26 cellular contexts compared by ENCODE assay signal in genomic region chr3:170711786-170712185, GRCh38.
A peak's percentile ranks its signal among the peaks of the same experiment; 100 is the strongest.
DNase-seq lines count a peak whose midpoint lies in the region; ATAC-seq, FAIRE-seq and TF ChIP-seq lines count a peak whose summit lies in the region.
"Had no signal": no experiment of that assay in that cellular context is flagged by ENCODE, and none has a peak within 500 bp of the region (broad histone marks: within the 10 kb centered on the region; RNA-seq: fewer than 3 reads in every experiment).

No MANE protein-coding gene starts in this region.

- TF ChIP-seq CTCF in brain microvascular endothelial cell (IDR thresholded peaks at IDR 0.05; ENCODE audit: low read depth, low read length, missing control alignments): no peak
- TF ChIP-seq CTCF in keratinocyte (optimal IDR thresholded peaks at IDR 0.05 in 1 of 3, IDR thresholded peaks at IDR 0.05 in 1 of 3, conservative IDR thresholded peaks at IDR 0.05 in 1 of 3; ENCODE audit: extremely low read depth in 1 of 3, insufficient read depth in 2 of 3, low read length in 3 of 3): no peak

- dilution Hi-C loops in keratinocyte (cut with MboI; ENCODE audit: extremely low pct_ligation_motif_present, low sequenced_read_pairs): no loop called here

- H3K9me3 ChIP-seq in GM23248 (ENCODE audit: low read depth) (no peaks in the 10 kb centered on the region), keratinocyte (ENCODE audit: control insufficient read depth, low read depth, low read length) (peaks cover 5% of the 10 kb centered on the region)
- H3K9me3 ChIP-seq: Caco-2 had no signal

- peaks cover 65% of the 10 kb centered on the region for H3F3A ChIP-seq in GM23248 (ENCODE audit: insufficient read depth)

- no peaks in the 10 kb centered on the region for H4K20me1 ChIP-seq in GM23248 (ENCODE audit: insufficient read depth)
- no peaks in the 10 kb centered on the region for H4K20me1 ChIP-seq in keratinocyte (ENCODE audit: control insufficient read depth, extremely low read depth, insufficient read depth, low read length)

- H3K4me2 ChIP-seq in GM23248 (ENCODE audit: unreplicated experiment) (peak overlapping the region; percentile 14), keratinocyte (ENCODE audit: control insufficient read depth, extremely low read depth, insufficient read depth, low read depth, low read length) (peak overlapping the region; percentile 6)
- H3K4me2 ChIP-seq: A549 had no signal

- no peak overlapping the region for H3K27ac Mint-ChIP-seq in activated naive CD8-positive, alpha-beta T cell treated with anti-CD3 and anti-CD28 coated beads for 36 hours
- H3K27ac Mint-ChIP-seq: CD8-positive, alpha-beta T cell had no signal

- H2AFZ ChIP-seq in ACC112 (ENCODE audit: low read length, unreplicated experiment) (no peak overlapping the region), GM23248 (no peak overlapping the region), keratinocyte (ENCODE audit: control insufficient read depth, low read length) (no peak overlapping the region)
- H2AFZ ChIP-seq: PC-9 had no signal

- in situ Hi-C loops in GM23248 (cut with MboI) (no loop called here), brain microvascular endothelial cell (cut with HindIII; ENCODE audit: low pct_ligation_motif_present, low sequenced_read_pairs) (no loop called here)

- peaks cover 27% of the 10 kb centered on the region for H3K79me2 ChIP-seq in ACC112 (ENCODE audit: control insufficient read depth, insufficient read depth, low read length, unreplicated experiment)
- H3K79me2 ChIP-seq in GM23248 (ENCODE audit: insufficient read depth): no peaks in the 10 kb centered on the region
- H3K79me2 ChIP-seq in keratinocyte (ENCODE audit: control insufficient read depth, insufficient read depth, low read length): no peaks in the 10 kb centered on the region

- no peaks in the 10 kb centered on the region for H3K9me2 ChIP-seq in GM23248 (ENCODE audit: insufficient read depth)

- ATAC-seq in GM18498 (IDR thresholded peaks at IDR 0.05; ENCODE audit: unreplicated experiment): no peak
- ATAC-seq in activated T-cell treated with anti-CD3 and anti-CD28 coated beads, Interleukin-2, amount 50 U/mL, for 4 hours: no peak
- ATAC-seq: A549; CD8-positive, alpha-beta T cell had no signal

- H3K27me3 Mint-ChIP-seq in activated T-cell treated with anti-CD3 and anti-CD28 coated beads, Interleukin-2, amount 50 U/mL, for 4 hours (ENCODE audit: low read depth): peaks cover 26% of the 10 kb centered on the region
- H3K27me3 Mint-ChIP-seq in activated naive CD8-positive, alpha-beta T cell treated with anti-CD3 and anti-CD28 coated beads for 36 hours: peaks cover 25% of the 10 kb centered on the region

- DNase-seq in GM23248 (peak; percentile 8), brain microvascular endothelial cell (no peak), keratinocyte (ENCODE audit: low read depth, low spot score) (no peak), head of caudate nucleus (no peak)
- DNase-seq in activated T-cell treated with anti-CD3 and anti-CD28 coated beads, Interleukin-2, amount 50 U/mL, for 4 hours: no peak
- no peak for DNase-seq in activated naive CD8-positive, alpha-beta T cell treated with anti-CD3 and anti-CD28 coated beads for 36 hours
- DNase-seq: Caco-2; CD8-positive, alpha-beta T cell; DMS79 treated with DMSO at 0.1 percent for 48 hours; GOT3; HCEC 1CT; NCI-H1092; NCI-H1436 treated with DMSO at 0.1 percent for 48 hours; NCI-H187 treated with DMSO at 0.1 percent for 48 hours; NCI-H2107; NCI-H524; NCI-H748 treated with DMSO at 0.1 percent for 48 hours; NK-92 treated with Interleukin-12 subunit alpha and Interleukin-12 subunit beta, amount 100 ng/mL, for 24 hours; PC-9; RPMI8226; SHP77 had no signal

- H3K27ac ChIP-seq in ACC112 (ENCODE audit: low read depth, low read length) (peak overlapping the region; percentile 94), GM23248 (no peak overlapping the region), brain microvascular endothelial cell (peak overlapping the region; percentile 86), keratinocyte (ENCODE audit: control insufficient read depth, insufficient read depth, low read length) (peak overlapping the region; percentile 16)
- H3K27ac ChIP-seq: A549, C4-2B, PC-9 had no signal

- H3K36me3 ChIP-seq in ACC112 (ENCODE audit: insufficient read depth, low read length) (peaks cover 44% of the 10 kb centered on the region), GM23248 (ENCODE audit: low read depth) (no peaks in the 10 kb centered on the region), brain microvascular endothelial cell (replicated peaks) (no peaks in the 10 kb centered on the region), keratinocyte (ENCODE audit: control insufficient read depth in 2 of 2, extremely low read depth in 1 of 2, insufficient read depth in 2 of 2, low read length in 2 of 2) (no peaks in the 10 kb centered on the region)

- intact Hi-C loops in head of caudate nucleus (cut with DNase I): no loop called here

- no peak for FAIRE-seq in keratinocyte (lab: Jason Lieb, UNC)
- FAIRE-seq: A549, GM18507 had no signal

- H3K9ac ChIP-seq in GM23248 (no peak overlapping the region), keratinocyte (ENCODE audit: control insufficient read depth, extremely low read depth, insufficient read depth, low read length) (no peak overlapping the region)

- H3K4me1 Mint-ChIP-seq in activated T-cell treated with anti-CD3 and anti-CD28 coated beads, Interleukin-2, amount 50 U/mL, for 4 hours (ENCODE audit: low read depth): no peaks in the 10 kb centered on the region
- no peaks in the 10 kb centered on the region for H3K4me1 Mint-ChIP-seq in activated naive CD8-positive, alpha-beta T cell treated with anti-CD3 and anti-CD28 coated beads for 36 hours

- H3K4me3 ChIP-seq in ACC112 (ENCODE audit: low read depth, low read length) (no peak overlapping the region), GM23248 (no peak overlapping the region), brain microvascular endothelial cell (ENCODE audit: low read depth, low read length) (no peak overlapping the region), keratinocyte (ENCODE audit: control insufficient read depth in 2 of 3, extremely low read depth in 1 of 3, insufficient read depth in 2 of 3, low read depth in 1 of 3, low read length in 3 of 3) (no peak overlapping the region)
- H3K4me3 ChIP-seq: A549, PC-9 had no signal

- H3K27me3 ChIP-seq in ACC112 (ENCODE audit: insufficient read depth, low read length) (no peaks in the 10 kb centered on the region), GM23248 (replicated peaks; ENCODE audit: insufficient read depth) (no peaks in the 10 kb centered on the region), brain microvascular endothelial cell (replicated peaks) (no peaks in the 10 kb centered on the region), keratinocyte (ENCODE audit: control insufficient read depth, extremely low read depth, insufficient read depth, low read length) (no peaks in the 10 kb centered on the region)

- H3K4me3 Mint-ChIP-seq in activated T-cell treated with anti-CD3 and anti-CD28 coated beads, Interleukin-2, amount 50 U/mL, for 4 hours: no peak overlapping the region
- no peak overlapping the region for H3K4me3 Mint-ChIP-seq in activated naive CD8-positive, alpha-beta T cell treated with anti-CD3 and anti-CD28 coated beads for 36 hours
- H3K4me3 Mint-ChIP-seq: CD8-positive, alpha-beta T cell had no signal

- H3K9me1 ChIP-seq in keratinocyte (ENCODE audit: control insufficient read depth, extremely low read depth, insufficient read depth, low read length): no peaks in the 10 kb centered on the region

- peaks cover 73% of the 10 kb centered on the region for H3K4me1 ChIP-seq in ACC112 (ENCODE audit: control insufficient read depth, insufficient read depth, low read length, unreplicated experiment)
- H3K4me1 ChIP-seq in GM23248 (ENCODE audit: insufficient read depth): peaks cover 69% of the 10 kb centered on the region
- H3K4me1 ChIP-seq in keratinocyte (ENCODE audit: control insufficient read depth, extremely low read depth, insufficient read depth, low read length): peaks cover 64% of the 10 kb centered on the region
- H3K4me1 ChIP-seq: A549 had no signal

- H3K9me3 Mint-ChIP-seq in activated T-cell treated with anti-CD3 and anti-CD28 coated beads, Interleukin-2, amount 50 U/mL, for 4 hours: peaks cover 6% of the 10 kb centered on the region
- H3K9me3 Mint-ChIP-seq in activated naive CD8-positive, alpha-beta T cell treated with anti-CD3 and anti-CD28 coated beads for 36 hours: peaks cover 13% of the 10 kb centered on the region

- H3K36me3 Mint-ChIP-seq in activated T-cell treated with anti-CD3 and anti-CD28 coated beads, Interleukin-2, amount 50 U/mL, for 4 hours (ENCODE audit: insufficient read depth): no peaks in the 10 kb centered on the region
- H3K36me3 Mint-ChIP-seq in activated naive CD8-positive, alpha-beta T cell treated with anti-CD3 and anti-CD28 coated beads for 36 hours: no peaks in the 10 kb centered on the region
- H3K36me3 Mint-ChIP-seq: CD8-positive, alpha-beta T cell had no signal
